In genomic region chr16:9969580-9969979, GRCh38 we compare ENCODE assay signal across 14 cellular contexts.
"Had no signal": no experiment of that assay in that cellular context is flagged by ENCODE, and none has a peak within 500 bp of the region (broad histone marks: within the 10 kb centered on the region; RNA-seq: fewer than 3 reads in every experiment).

No MANE protein-coding gene starts in this region.

- H3K27me3 Mint-ChIP-seq: dendritic cell treated with granulocyte-macrophage colony-stimulating factor and Interleukin-4, amounts not matched to agents 40 ng/mL and 50 ng/mL, for 4 days had no signal

- H3K27me3 ChIP-seq: stomach, tibial nerve had no signal

- DNase-seq: heart right ventricle; left ventricle myocardium superior; naive B cell; stimulated activated CD4-positive, alpha-beta T cell treated with anti-CD3 and anti-CD28 coated beads, Interleukin-4, amount 100 ng/mL, for 4 hours; stomach had no signal

- H3K9me3 ChIP-seq: stomach had no signal

- H3K9ac ChIP-seq: parathyroid adenoma had no signal

- H2AFZ ChIP-seq: parathyroid adenoma had no signal

- H3K9me3 Mint-ChIP-seq: dendritic cell treated with granulocyte-macrophage colony-stimulating factor and Interleukin-4, amounts not matched to agents 40 ng/mL and 50 ng/mL, for 4 days had no signal

- H3K4me3 ChIP-seq: heart right ventricle, stomach, tibial nerve had no signal

- H3K79me2 ChIP-seq: parathyroid adenoma had no signal

- H3K4me1 ChIP-seq: heart right ventricle, parathyroid adenoma, stomach, tibial nerve had no signal

- H3K4me1 Mint-ChIP-seq: activated naive CD4-positive, alpha-beta T cell treated with anti-CD3 and anti-CD28 coated beads, Interleukin-2, amount 50 U/mL, for 24 hours; brain; naive B cell had no signal

- H3K27ac Mint-ChIP-seq: activated naive CD4-positive, alpha-beta T cell treated with anti-CD3 and anti-CD28 coated beads, Interleukin-2, amount 50 U/mL, for 24 hours; activated T-helper 2 cell treated with anti-CD3 and anti-CD28 coated beads, Interferon-gamma antibody, Interleukin-2, Interleukin-4, amounts not matched to agents 10 μg/mL and 5 μg/mL and 100 μg/mL, durations not matched to agents 14 hours and 24 hours and 36 hours; brain; dendritic cell treated with granulocyte-macrophage colony-stimulating factor and Interleukin-4, amounts not matched to agents 40 ng/mL and 50 ng/mL, for 4 days; naive B cell had no signal

- FAIRE-seq: endometrium, frontal cortex, keratinocyte had no signal

- H3K27ac ChIP-seq: heart right ventricle, parathyroid adenoma, stomach, tibial nerve had no signal

- ATAC-seq: heart right ventricle, left ventricle myocardium superior had no signal

- H3K4me3 Mint-ChIP-seq: activated naive CD4-positive, alpha-beta T cell treated with anti-CD3 and anti-CD28 coated beads, Interleukin-2, amount 50 U/mL, for 24 hours; brain; dendritic cell treated with granulocyte-macrophage colony-stimulating factor and Interleukin-4, amounts not matched to agents 40 ng/mL and 50 ng/mL, for 4 days; naive B cell had no signal

- H3K36me3 Mint-ChIP-seq: activated naive CD4-positive, alpha-beta T cell treated with anti-CD3 and anti-CD28 coated beads, Interleukin-2, amount 50 U/mL, for 24 hours; brain; naive B cell had no signal

- H3K36me3 ChIP-seq: heart right ventricle, stomach, tibial nerve had no signal
